ENCODE assay signal across 26 cellular contexts in genomic region chr6:66086532-66086931, GRCh38.
"Had no signal": no experiment of that assay in that cellular context is flagged by ENCODE, and none has a peak within 500 bp of the region (broad histone marks: within the 10 kb centered on the region; RNA-seq: fewer than 3 reads in every experiment).

No MANE protein-coding gene starts in this region.

- H3K4me1 ChIP-seq: stomach, suprapubic skin, testis, thyroid gland, tibial artery, tibial nerve, transverse colon, upper lobe of left lung, upper lobe of right lung, uterus had no signal

- DNase-seq: stimulated activated CD4-positive, alpha-beta T cell treated with anti-CD3 and anti-CD28 coated beads, Interleukin-2, amount 100 ng/mL, for 48 hours; stimulated activated CD4-positive, alpha-beta T cell treated with anti-CD3 and anti-CD28 coated beads, Interleukin-4, amount 100 ng/mL, for 1 hour; stimulated activated CD4-positive, alpha-beta T cell treated with anti-CD3 and anti-CD28 coated beads, Interleukin-4, amount 100 ng/mL, for 24 hours; stimulated activated CD4-positive, alpha-beta T cell treated with anti-CD3 and anti-CD28 coated beads, Interleukin-4, amount 100 ng/mL, for 4 hours; stimulated activated CD8-positive, alpha-beta memory T cell treated with anti-CD3 and anti-CD28 coated beads, Interleukin-4, amount 100 ng/mL, for 48 hours; stimulated activated naive B cell treated with anti-CD40 and anti-IgM and Interleukin-4, amounts not matched to agents 10 μg/mL and 1 μg/mL and 100 μg/mL, for 72 hours; stimulated activated naive CD4-positive, alpha-beta T cell; stimulated activated naive CD4-positive, alpha-beta T cell treated with Interleukin-2 at 50 U/mL for 16 hours; stimulated activated naive CD8-positive, alpha-beta T cell treated with anti-CD3 and anti-CD28 coated beads, Interleukin-15, amount 100 ng/mL, for 72 hours; stimulated activated naive CD8-positive, alpha-beta T cell treated with anti-CD3 and anti-CD28 coated beads, Interleukin-15, Interleukin-2, amounts not matched to agents 100 U/mL and 50 U/mL, for 24 hours; stomach; substantia nigra; testis; thyroid gland; tibial artery; transverse colon; trophoblast cell; upper lobe of left lung; upper lobe of right lung; uterus had no signal

- H3K36me3 ChIP-seq: stomach, suprapubic skin, thoracic aorta, thyroid gland, tibial artery, tibial nerve, transverse colon, upper lobe of left lung, upper lobe of right lung, uterus had no signal

- H3K4me3 ChIP-seq: stomach, suprapubic skin, testis, thoracic aorta, thyroid gland, tibial artery, tibial nerve, transverse colon, upper lobe of left lung, upper lobe of right lung, uterus had no signal

- H3K27me3 ChIP-seq: stomach, suprapubic skin, testis, thyroid gland, tibial artery, tibial nerve, transverse colon, upper lobe of left lung, upper lobe of right lung, uterus had no signal

- FAIRE-seq: urothelium cell line had no signal

- H3K27ac ChIP-seq: stomach, suprapubic skin, testis, thoracic aorta, thyroid gland, tibial artery, tibial nerve, transverse colon, upper lobe of left lung, upper lobe of right lung, uterus had no signal

- ATAC-seq: stimulated activated effector memory CD8-positive, alpha-beta T cell treated with anti-CD3 and anti-CD28 coated beads, Interleukin-12 subunit alpha, Interleukin-12 subunit beta, amount 100 ng/mL, for 72 hours; stimulated activated memory B cell treated with anti-CD40 and anti-IgM and Interleukin-4, amounts not matched to agents 10 μg/mL and 1 μg/mL and 100 μg/mL, for 72 hours; stimulated activated naive B cell treated with anti-CD40 and anti-IgM and Interleukin-4, amounts not matched to agents 10 μg/mL and 1 μg/mL and 100 μg/mL, for 72 hours; stimulated activated naive CD8-positive, alpha-beta T cell treated with anti-CD3 and anti-CD28 coated beads, Interleukin-15, amount 100 ng/mL, for 72 hours; stimulated activated naive CD8-positive, alpha-beta T cell treated with anti-CD3 and anti-CD28 coated beads, Interleukin-15, Interleukin-2, amounts not matched to agents 100 U/mL and 50 U/mL, for 24 hours; upper lobe of right lung had no signal

- H3K9me3 ChIP-seq: testis, thyroid gland, uterus had no signal
